Comparison of ENCODE assay signal across 7 cellular contexts in the genomic region with DNA sequence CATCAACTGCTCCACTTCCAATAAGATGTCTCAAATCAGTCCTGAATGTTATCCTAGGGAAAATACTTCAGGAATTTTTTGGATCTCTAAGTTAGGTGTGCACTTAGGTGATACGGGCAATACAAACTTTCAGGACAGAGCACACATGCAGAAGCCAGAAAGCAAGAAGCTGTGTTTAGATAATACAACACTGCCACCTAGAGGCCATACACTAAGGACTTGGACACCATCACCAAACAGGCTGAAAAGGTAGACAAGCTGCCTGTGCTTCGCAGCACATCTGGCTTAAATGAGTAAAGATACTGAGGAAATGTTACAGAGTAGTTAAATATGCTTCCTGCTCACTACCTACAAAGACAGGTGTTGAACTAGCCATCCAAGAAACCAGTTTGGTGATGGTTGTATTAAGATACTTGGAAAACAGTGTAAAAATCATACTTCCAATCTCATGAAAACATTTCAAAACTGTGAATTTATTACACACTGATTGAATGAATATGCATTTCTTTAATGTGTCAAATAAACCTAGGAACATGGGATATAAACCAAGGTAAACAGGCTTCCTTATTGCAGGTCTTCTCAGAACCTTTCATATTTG. TPM values are rescaled to one million over a fixed set of nuclear protein-coding genes. Genes with fewer than 3 reads are reported as not detected.
DNase-seq lines count a peak whose midpoint lies in the region; ATAC-seq lines count a peak whose summit lies in the region.

No MANE protein-coding gene starts in this region.

- H3K27me3 Mint-ChIP-seq in natural killer cell treated with Interleukin-12 subunit alpha and Interleukin-12 subunit beta and Interleukin-15 and Interleukin-18, amount 100 ng/mL, for 72 hours, result peaks cover 3 to 20% of the 10 kb centered on the region in 2 donors

- no peaks in the 10 kb centered on the region for H3K9me3 Mint-ChIP-seq in natural killer cell treated with Interleukin-12 subunit alpha and Interleukin-12 subunit beta and Interleukin-15 and Interleukin-18, amount 100 ng/mL, for 72 hours

- DNase-seq in GDM1 (lab: John Stamatoyannopoulos, UW) (peak; percentile 78), NCI-H510A treated with DMSO at 0.1 percent for 48 hours (lab: John Stamatoyannopoulos, UW) (peak; percentile 100), fibroblast of gingiva (ENCODE audit: low read depth) (peak; percentile 74)
- DNase-seq in activated CD4-positive, alpha-beta T cell treated with anti-CD3 and anti-CD28 coated beads for 48 hours, result peak; percentile 42
- no peak for DNase-seq in natural killer cell treated with Interleukin-12 subunit alpha and Interleukin-12 subunit beta and Interleukin-15 and Interleukin-18, amount 100 ng/mL, for 72 hours (ENCODE audit: low spot score)

- H3K4me1 Mint-ChIP-seq in natural killer cell treated with Interleukin-12 subunit alpha and Interleukin-12 subunit beta and Interleukin-15 and Interleukin-18, amount 100 ng/mL, for 72 hours (ENCODE audit: low read depth in 2 of 2), result peaks cover 3 to 11% of the 10 kb centered on the region in 2 donors

- ATAC-seq in HG03280 (IDR thresholded peaks at IDR 0.05; ENCODE audit: unreplicated experiment), result peak; percentile 54
- peak; percentile 74 to 84 for ATAC-seq in natural killer cell treated with Interleukin-12 subunit alpha and Interleukin-12 subunit beta and Interleukin-15 and Interleukin-18, amount 100 ng/mL, for 72 hours
- no peak for ATAC-seq in HG03565 (IDR thresholded peaks at IDR 0.05; ENCODE audit: unreplicated experiment)

- no peak overlapping the region for H3K27ac Mint-ChIP-seq in natural killer cell treated with Interleukin-12 subunit alpha and Interleukin-12 subunit beta and Interleukin-15 and Interleukin-18, amount 100 ng/mL, for 72 hours

- H3K36me3 Mint-ChIP-seq in natural killer cell treated with Interleukin-12 subunit alpha and Interleukin-12 subunit beta and Interleukin-15 and Interleukin-18, amount 100 ng/mL, for 72 hours, result peaks cover 13% of the 10 kb centered on the region

- no peak overlapping the region for H3K4me3 Mint-ChIP-seq in natural killer cell treated with Interleukin-12 subunit alpha and Interleukin-12 subunit beta and Interleukin-15 and Interleukin-18, amount 100 ng/mL, for 72 hours

RNA-seq across cellular contexts. Expression of a gene that starts 24.2 kb away (rescaled TPM):
- total RNA-seq in natural killer cell treated with Interleukin-12 subunit alpha and Interleukin-12 subunit beta and Interleukin-15 and Interleukin-18, amount 100 ng/mL, for 72 hours, result 10 to 100 TPM; 18.3 to 24.2 TPM

RNA-seq across cellular contexts. Expression of a gene that starts 37.8 kb away (rescaled TPM):
- 10 to 100 TPM; 37.2 to 48.0 TPM for total RNA-seq in natural killer cell treated with Interleukin-12 subunit alpha and Interleukin-12 subunit beta and Interleukin-15 and Interleukin-18, amount 100 ng/mL, for 72 hours

RNA-seq across cellular contexts. Expression of a gene that starts 46.1 kb away (rescaled TPM):
- not detected for total RNA-seq in natural killer cell treated with Interleukin-12 subunit alpha and Interleukin-12 subunit beta and Interleukin-15 and Interleukin-18, amount 100 ng/mL, for 72 hours
